In the genomic region with DNA sequence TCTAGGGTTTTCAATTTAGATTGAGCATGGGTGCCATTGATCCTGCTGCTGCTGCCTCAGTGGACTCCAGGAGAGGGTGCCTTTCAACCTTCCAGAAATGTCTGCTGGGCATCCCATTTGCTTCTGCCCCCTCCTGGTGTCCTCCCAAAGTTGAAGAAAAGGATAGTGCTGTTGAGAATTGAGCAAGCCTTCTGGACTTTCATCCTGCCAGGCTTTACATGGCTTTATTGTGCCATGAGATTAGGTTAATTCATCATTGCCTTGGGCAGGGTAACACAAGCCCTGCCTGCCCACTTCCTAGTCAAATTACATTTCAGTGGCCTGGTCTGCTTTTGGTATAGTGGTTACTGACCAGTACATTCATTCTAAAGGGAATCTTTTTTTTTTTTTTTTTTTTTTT, we compare ENCODE assay signal across 14 cellular contexts.
"Had no signal": no experiment of that assay in that cellular context is flagged by ENCODE, and none has a peak within 500 bp of the region (broad histone marks: within the 10 kb centered on the region; RNA-seq: fewer than 3 reads in every experiment).

No MANE protein-coding gene starts in this region.

- H3K27me3 ChIP-seq: ovary, tibial nerve had no signal

- DNase-seq: activated CD4-positive, alpha-beta T cell treated with anti-CD3 and anti-CD28 coated beads, Interleukin-2, amount 50 U/mL, for 1 hour; activated CD8-positive, alpha-beta memory T cell treated with anti-CD3 and anti-CD28 coated beads for 24 hours; activated naive CD8-positive, alpha-beta T cell treated with anti-CD3 and anti-CD28 coated beads for 36 hours; anterior cingulate cortex; foreskin fibroblast; lower lobe of right lung; midbrain; naive B cell; ovary; stimulated activated CD4-positive, alpha-beta T cell treated with anti-CD3 and anti-CD28 coated beads, Interleukin-4, amount 100 ng/mL, for 24 hours; stimulated activated naive CD4-positive, alpha-beta T cell treated with Interleukin-2 at 50 U/mL for 16 hours; substantia nigra had no signal

- H3K27ac ChIP-seq: lower lobe of right lung, ovary, tibial nerve had no signal

- ATAC-seq: activated CD4-positive, CD25-positive, alpha-beta regulatory T cell treated with anti-CD3 and anti-CD28 coated beads, Interleukin-2, amount 50 U/mL, for 24 hours; lower lobe of right lung had no signal

- H3K4me1 ChIP-seq: lower lobe of right lung, tibial nerve had no signal

- H3K36me3 ChIP-seq: ovary, tibial nerve had no signal

- H3K9me3 ChIP-seq: lower lobe of right lung, ovary had no signal

- H3K4me3 ChIP-seq: lower lobe of right lung, ovary, tibial nerve had no signal
